Comparison of ENCODE assay signal across 8 cellular contexts in the genomic region with DNA sequence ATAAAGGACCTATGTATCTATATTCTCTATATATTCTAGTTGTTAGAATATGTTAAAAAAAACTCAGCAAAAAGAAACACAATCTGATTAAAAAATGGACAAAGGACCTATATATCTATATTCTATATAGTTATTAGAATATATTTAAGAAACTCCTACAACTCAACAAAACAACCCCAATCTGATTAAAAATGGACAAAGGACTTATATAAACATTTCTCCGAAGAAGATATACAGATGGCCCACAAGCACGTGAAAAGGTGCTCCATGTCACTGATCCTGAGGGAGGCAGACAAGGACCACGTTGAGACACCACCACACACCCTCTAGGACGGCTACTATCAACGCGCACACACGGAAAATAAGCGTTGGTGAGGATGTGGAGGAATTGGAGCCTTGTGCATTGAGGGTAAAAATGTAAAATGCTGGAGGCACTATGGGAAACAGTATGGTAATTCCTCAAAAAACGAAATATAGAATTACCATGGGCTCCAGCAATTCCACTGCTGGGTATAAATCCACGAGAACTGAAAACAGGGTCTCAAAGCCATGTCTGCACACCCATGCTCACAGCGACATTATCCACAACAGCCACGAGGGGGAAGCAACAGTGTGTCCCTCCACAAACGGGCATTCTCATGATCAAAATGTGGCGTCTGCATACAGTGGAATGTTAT. TPM values are rescaled to one million over a fixed set of nuclear protein-coding genes. Genes with fewer than 3 reads are reported as not detected.
DNase-seq lines count a peak whose midpoint lies in the region; ATAC-seq and TF ChIP-seq lines count a peak whose summit lies in the region.

No MANE protein-coding gene starts in this region.

- H3K4me1 ChIP-seq in SJSA1 (replicated peaks) (peaks cover 47% of the 10 kb centered on the region), cardiac muscle cell (ENCODE audit: low read depth) (peaks cover 4% of the 10 kb centered on the region), prostate gland (replicated peaks) (no peaks in the 10 kb centered on the region), aorta (ENCODE audit: control insufficient read depth in 1 of 2, insufficient read depth in 2 of 2, low read length in 2 of 2) (no peaks in the 10 kb centered on the region)

- H3K4me3 ChIP-seq in SJSA1 (no peak overlapping the region), cardiac muscle cell (no peak overlapping the region), prostate gland (no peak overlapping the region), aorta (ENCODE audit: low read length in 2 of 2) (no peak overlapping the region)

- no peaks in the 10 kb centered on the region for H3K27me3 Mint-ChIP-seq in activated naive CD8-positive, alpha-beta T cell treated with anti-CD3 and anti-CD28 coated beads, Interleukin-2, amount 50 U/mL, for 24 hours

- no peaks in the 10 kb centered on the region for H3K36me3 Mint-ChIP-seq in activated naive CD8-positive, alpha-beta T cell treated with anti-CD3 and anti-CD28 coated beads, Interleukin-2, amount 50 U/mL, for 24 hours (ENCODE audit: low read depth)

- H3K27ac ChIP-seq in SJSA1 (no peak overlapping the region; the same call in 1 of the 2 replicates), cardiac muscle cell (no peak overlapping the region), prostate gland (no peak overlapping the region), aorta (ENCODE audit: low read depth in 1 of 2, low read length in 2 of 2) (peak overlapping the region in 1 of 2 donors; percentile 43)

- peak overlapping the region; percentile 40 for H3K4me3 Mint-ChIP-seq in activated naive CD8-positive, alpha-beta T cell treated with anti-CD3 and anti-CD28 coated beads, Interleukin-2, amount 50 U/mL, for 24 hours

- H3K27me3 ChIP-seq in SJSA1 (replicated peaks): no peaks in the 10 kb centered on the region
- H3K27me3 ChIP-seq in cardiac muscle cell: no peaks in the 10 kb centered on the region
- no peaks in the 10 kb centered on the region for H3K27me3 ChIP-seq in prostate gland (replicated peaks; ENCODE audit: insufficient read depth)
- no peaks in the 10 kb centered on the region for H3K27me3 ChIP-seq in aorta (ENCODE audit: control insufficient read depth in 1 of 2, insufficient read depth in 2 of 2, low read length in 1 of 2)

- peak; percentile 94 for ATAC-seq in activated naive CD8-positive, alpha-beta T cell treated with anti-CD3 and anti-CD28 coated beads, Interleukin-2, amount 50 U/mL, for 24 hours
- ATAC-seq in aorta (ENCODE audit: low FRiP score): peak; percentile 93
- ATAC-seq in HG02885 (IDR thresholded peaks at IDR 0.05; ENCODE audit: poor library complexity, unreplicated experiment): no peak

- WGBS in prostate gland: 7% methylated on average over 14 of the region's 14 CpGs
- WGBS in aorta, 2 donors: 4 to 8% methylated on average over 14 of the region's 14 CpGs

- H3K27ac Mint-ChIP-seq in activated naive CD8-positive, alpha-beta T cell treated with anti-CD3 and anti-CD28 coated beads, Interleukin-2, amount 50 U/mL, for 24 hours: no peak overlapping the region

- DNase-seq in Caki2 (ENCODE audit: low read depth) (peak; percentile 45), HuH-7 (ENCODE audit: low spot score) (peak; percentile 92), SJSA1 (ENCODE audit: low read depth in 1 of 2, low spot score in 2 of 2) (peak; percentile 45 to 78), cardiac muscle cell (ENCODE audit: low read depth in 1 of 2, low spot score in 1 of 2) (peak; percentile 86), prostate gland (ENCODE audit: low spot score) (peak; percentile 63), aorta (peak in 1 of 2 donors; percentile 75)
- DNase-seq in activated naive CD8-positive, alpha-beta T cell treated with anti-CD3 and anti-CD28 coated beads, Interleukin-2, amount 50 U/mL, for 24 hours: peak; percentile 59

- no peak for TF ChIP-seq POLR2A in prostate gland (IDR thresholded peaks at IDR 0.05)

- no peaks in the 10 kb centered on the region for H3K9me3 ChIP-seq in SJSA1 (replicated peaks)
- H3K9me3 ChIP-seq in cardiac muscle cell (ENCODE audit: low read depth): no peaks in the 10 kb centered on the region
- no peaks in the 10 kb centered on the region for H3K9me3 ChIP-seq in prostate gland
- H3K9me3 ChIP-seq in aorta (ENCODE audit: control insufficient read depth, low read length): no peaks in the 10 kb centered on the region

- H3K4me1 Mint-ChIP-seq in activated naive CD8-positive, alpha-beta T cell treated with anti-CD3 and anti-CD28 coated beads, Interleukin-2, amount 50 U/mL, for 24 hours: peaks cover 9% of the 10 kb centered on the region

- peak; percentile 86 for TF ChIP-seq CTCF in cardiac muscle cell (IDR thresholded peaks at IDR 0.05; ENCODE audit: low read depth, low read length)
- TF ChIP-seq CTCF in prostate gland (IDR thresholded peaks at IDR 0.05): peak in 3 of 4 experiments; percentile 77 to 79 (median 79)

- in situ Hi-C loops in Caki2 (cut with HindIII; ENCODE audit: low pct_unique_long_range_greater_than_20kb, low sequenced_read_pairs): loop anchor here (10.0 kb wide), 1 partner anchor 92 kb away; no protein-coding TSS in a partner anchor

- intact Hi-C loops in prostate gland (cut with DNase I): loop anchor here (1.0 to 2.0 kb wide), 2 partner anchors 225 to 240 kb away; a partner anchor contains a TSS
- intact Hi-C loops in aorta (cut with DNase I): loop anchor here (1.0 to 2.0 kb wide), 3 partner anchors 225 to 240 kb away; a partner anchor contains a TSS

- no peaks in the 10 kb centered on the region for H3K9me3 Mint-ChIP-seq in activated naive CD8-positive, alpha-beta T cell treated with anti-CD3 and anti-CD28 coated beads, Interleukin-2, amount 50 U/mL, for 24 hours

- H3K36me3 ChIP-seq in SJSA1: no peaks in the 10 kb centered on the region
- H3K36me3 ChIP-seq in cardiac muscle cell: no peaks in the 10 kb centered on the region
- no peaks in the 10 kb centered on the region for H3K36me3 ChIP-seq in prostate gland
- H3K36me3 ChIP-seq in aorta (ENCODE audit: control insufficient read depth in 1 of 2, insufficient read depth in 2 of 2, low read length in 1 of 2): no peaks in the 10 kb centered on the region

RNA-seq across cellular contexts. Expression of a gene that starts 22.7 kb away (rescaled TPM):
- total RNA-seq in Caki2 (2014; rRNA removed; shearing (Covaris generic); ENCODE audit: low replicate concordance): 0.75 and 2.2 TPM in 2 replicates
- total RNA-seq in SJSA1 (2014; rRNA removed; shearing (Covaris generic)): 1.0 and 1.2 TPM in 2 replicates
- total RNA-seq in cardiac muscle cell (12.2 and 22.4 TPM in 2 replicates), prostate gland (10 to 100 TPM in 1 of 2 donors, 1 to 10 TPM in 1; 2.9 to 16.2 TPM), aorta (1 to 10 TPM; 4.7 to 9.1 TPM)
- polyA plus RNA-seq in cardiac muscle cell (20.4 and 39.8 TPM in 2 replicates), aorta (1 to 10 TPM; 2.0 to 4.8 TPM)

RNA-seq across cellular contexts. Expression of a gene that starts 47.1 kb away (rescaled TPM):
- 13.4 and 15.8 TPM in 2 replicates for total RNA-seq in Caki2 (2014; rRNA removed; shearing (Covaris generic); ENCODE audit: low replicate concordance)
- total RNA-seq in SJSA1 (2014; rRNA removed; shearing (Covaris generic)): 21.6 and 24.3 TPM in 2 replicates
- total RNA-seq in cardiac muscle cell (23.3 and 29.2 TPM in 2 replicates), prostate gland (10 to 100 TPM; 45.4 to 63.2 TPM), aorta (10 to 100 TPM; 33.2 to 35.4 TPM)
- polyA plus RNA-seq in cardiac muscle cell (23.6 and 26.1 TPM in 2 replicates), aorta (10 to 100 TPM in 1 of 2 donors, 1 to 10 TPM in 1; 5.1 to 38.4 TPM)
